8 cellular contexts compared by ENCODE assay signal in the genomic region with DNA sequence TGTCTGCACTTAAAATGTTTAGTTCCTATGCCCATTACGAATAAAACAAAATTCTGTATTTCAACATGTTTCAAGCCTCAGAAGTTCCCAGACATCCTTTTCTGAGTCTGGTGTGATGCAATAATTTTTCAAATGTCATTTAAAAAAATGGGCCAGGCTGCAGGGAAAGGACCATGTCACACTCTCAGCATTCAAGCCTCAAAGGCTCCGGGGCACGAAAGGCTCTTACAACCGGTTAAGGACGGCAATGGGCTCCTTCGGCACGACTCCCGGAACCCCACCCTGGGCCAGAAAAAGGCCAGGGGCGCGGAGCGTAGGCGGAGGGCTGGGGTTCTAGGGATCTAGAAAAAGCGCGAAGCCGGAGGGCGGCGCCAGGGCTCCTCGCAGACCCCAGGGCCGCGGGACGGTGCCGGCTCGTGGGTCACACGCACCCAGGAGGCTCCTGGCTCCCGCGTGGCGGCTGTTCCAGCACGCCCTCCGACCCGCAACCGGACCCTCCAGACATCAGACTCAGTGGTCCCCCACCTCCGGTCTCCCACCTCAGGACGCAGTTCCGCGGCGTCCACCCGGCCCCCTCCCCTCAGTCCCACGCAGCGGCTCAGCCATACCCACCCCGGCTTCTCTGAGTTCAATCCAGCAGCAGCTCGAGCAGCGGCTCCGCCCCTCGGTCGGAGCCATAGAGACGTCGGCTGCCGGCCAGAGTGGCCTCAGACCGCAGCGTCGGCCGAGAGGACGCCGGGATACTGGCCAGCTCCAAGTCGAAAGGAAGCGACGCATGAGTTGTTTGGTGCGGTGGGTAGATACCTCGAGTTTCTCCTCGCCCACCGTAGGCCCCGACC. TPM values are rescaled to one million over a fixed set of nuclear protein-coding genes. Genes with fewer than 3 reads are reported as not detected.
DNase-seq lines count a peak whose midpoint lies in the region; ATAC-seq and TF ChIP-seq lines count a peak whose summit lies in the region.

A gene with protein sequence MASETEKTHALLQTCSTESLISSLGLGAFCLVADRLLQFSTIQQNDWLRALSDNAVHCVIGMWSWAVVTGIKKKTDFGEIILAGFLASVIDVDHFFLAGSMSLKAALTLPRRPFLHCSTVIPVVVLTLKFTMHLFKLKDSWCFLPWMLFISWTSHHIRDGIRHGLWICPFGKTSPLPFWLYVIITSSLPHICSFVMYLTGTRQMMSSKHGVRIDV (minus strand): TSS at position 656 of the 839 bp plus-strand sequence. CDS start 29,896 bp downstream, outside the sequence.

- no peaks in the 10 kb centered on the region for H3K27me3 ChIP-seq in BLaER1
- no peaks in the 10 kb centered on the region for H3K27me3 ChIP-seq in left lung

- TF ChIP-seq CTCF in left lung (IDR thresholded peaks at IDR 0.05): no peak

- H3K4me3 ChIP-seq in BLaER1 (peak within 1 kb of the TSS; percentile 79), left lung (peak within 1 kb of the TSS; percentile 67 to 68)

- H3K4me1 ChIP-seq in BLaER1: peaks cover 27% of the 10 kb centered on the region
- peaks cover 0 to 23% of the 10 kb centered on the region in 2 donors for H3K4me1 ChIP-seq in left lung

- H3K27ac ChIP-seq in BLaER1 (peak within 1 kb of the TSS; percentile 95), left lung (peak within 1 kb of the TSS; percentile 97 to 99)

- H3K4me2 ChIP-seq in BLaER1: peak within 1 kb of the TSS; percentile 80

- H3K9me3 ChIP-seq in BLaER1 (no peaks in the 10 kb centered on the region), left lung (no peaks in the 10 kb centered on the region)

- peaks cover under 1% of the 10 kb centered on the region for H3K36me3 ChIP-seq in BLaER1
- H3K36me3 ChIP-seq in left lung: no peaks in the 10 kb centered on the region

- H3K9ac ChIP-seq in BLaER1: peak within 1 kb of the TSS; percentile 90

- ATAC-seq in GM19324 (IDR thresholded peaks at IDR 0.05; ENCODE audit: low FRiP score, unreplicated experiment) (peak; percentile 96), HG03469 (IDR thresholded peaks at IDR 0.05; ENCODE audit: unreplicated experiment) (peak; percentile 76), left lung (peak; percentile 96)

- intact Hi-C loops in left lung (cut with DNase I): loop anchor here in 1 of 2 donors (10.0 kb wide), 1 partner anchor 89 kb away; no protein-coding TSS in a partner anchor

- DNase-seq in NCI-H526 treated with DMSO at 0.1 percent for 48 hours (lab: John Stamatoyannopoulos, UW): peak; percentile 95
- DNase-seq in activated CD4-positive, alpha-beta T cell treated with anti-CD3 and anti-CD28 coated beads, Interleukin-2, amount 50 U/mL, for 1 hour: peak; percentile 81
- DNase-seq in dedifferentiated amniotic fluid mesenchymal stem cell (ENCODE audit: extremely low spot score): peak; percentile 85
- peak; percentile 95 to 98 for DNase-seq in left lung
- peak; percentile 72 to 76 for DNase-seq in stimulated activated CD4-positive, alpha-beta T cell treated with anti-CD3 and anti-CD28 coated beads, Interleukin-2, amount 100 ng/mL, for 48 hours

- no peaks in the 10 kb centered on the region for H4K20me1 ChIP-seq in BLaER1

RNA-seq across cellular contexts. Expression of the gene that starts here (rescaled TPM):
- total RNA-seq in left lung: 10 to 100 TPM; 13.2 to 13.8 TPM

Comparison
In these comparisons a context has a peak if more than half of its experiments do, and no peak if none do; other contexts are left out.
1. Peak in every context shown above with its lines: DNase-seq, ATAC-seq, H3K4me3 ChIP-seq and H3K27ac ChIP-seq.